34 cellular contexts compared by ENCODE assay signal in genomic region chr5:32850792-32851191, GRCh38.
"Had no signal": no experiment of that assay in that cellular context is flagged by ENCODE, and none has a peak within 500 bp of the region (broad histone marks: within the 10 kb centered on the region; RNA-seq: fewer than 3 reads in every experiment).

No MANE protein-coding gene starts in this region.

- H3K4me1 ChIP-seq: esophagus muscularis mucosa, gastroesophageal sphincter had no signal

- H3K4me1 Mint-ChIP-seq: activated CD4-positive, alpha-beta T cell treated with anti-CD3 and anti-CD28 coated beads for 36 hours; activated CD4-positive, alpha-beta T cell treated with anti-CD3 and anti-CD28 coated beads, Interleukin-2, amount 10 ng/mL, durations not matched to agents 24 days and 14 days; activated CD8-positive, alpha-beta memory T cell treated with anti-CD3 and anti-CD28 coated beads, Interleukin-2, amount 10 ng/mL, durations not matched to agents 7 days and 5 days; activated naive CD4-positive, alpha-beta T cell treated with anti-CD3 and anti-CD28 coated beads, Interleukin-2, amount 10 ng/mL, durations not matched to agents 7 days and 5 days; activated naive CD8-positive, alpha-beta T cell treated with anti-CD3 and anti-CD28 coated beads, Interleukin-2, amount 10 ng/mL, durations not matched to agents 7 days and 5 days; central memory CD8-positive, alpha-beta T cell; T-helper 17 cell had no signal

- H3K27ac ChIP-seq: brain microvascular endothelial cell, esophagus muscularis mucosa, gastroesophageal sphincter, heart right ventricle had no signal

- H3K4me3 ChIP-seq: esophagus muscularis mucosa, gastroesophageal sphincter, heart right ventricle had no signal

- H3K27ac Mint-ChIP-seq: activated CD4-positive, alpha-beta memory T cell treated with anti-CD3 and anti-CD28 coated beads for 36 hours; activated CD4-positive, alpha-beta T cell treated with anti-CD3 and anti-CD28 coated beads for 36 hours; activated CD4-positive, alpha-beta T cell treated with anti-CD3 and anti-CD28 coated beads, Interleukin-2, amount 10 ng/mL, durations not matched to agents 24 days and 14 days; activated CD8-positive, alpha-beta memory T cell treated with anti-CD3 and anti-CD28 coated beads, Interleukin-2, amount 10 ng/mL, durations not matched to agents 7 days and 5 days; activated CD8-positive, alpha-beta T cell treated with anti-CD3 and anti-CD28 coated beads, Interleukin-2, amount 10 ng/mL, durations not matched to agents 7 days and 5 days; activated naive CD4-positive, alpha-beta T cell treated with anti-CD3 and anti-CD28 coated beads, Interleukin-2, amount 10 ng/mL, durations not matched to agents 7 days and 5 days; activated naive CD4-positive, alpha-beta T cell treated with anti-CD3 and anti-CD28 coated beads, Interleukin-2, amount 50 U/mL, for 72 hours; activated naive CD8-positive, alpha-beta T cell treated with anti-CD3 and anti-CD28 coated beads, Interleukin-2, amount 10 ng/mL, durations not matched to agents 7 days and 5 days; effector memory CD8-positive, alpha-beta T cell; T-helper 17 cell; T-helper 2 cell treated with Interferon-gamma antibody and Interleukin-4, amounts not matched to agents 5 μg/mL and 100 μg/mL, for 36 hours had no signal

- H3K27me3 ChIP-seq: brain microvascular endothelial cell, esophagus muscularis mucosa, gastroesophageal sphincter, heart right ventricle had no signal

- H3K9me3 Mint-ChIP-seq: activated CD4-positive, alpha-beta memory T cell treated with anti-CD3 and anti-CD28 coated beads for 36 hours; activated naive CD4-positive, alpha-beta T cell treated with anti-CD3 and anti-CD28 coated beads, Interleukin-2, amount 50 U/mL, for 72 hours; activated naive CD8-positive, alpha-beta T cell treated with anti-CD3 and anti-CD28 coated beads, Interleukin-2, amount 10 ng/mL, durations not matched to agents 7 days and 5 days; T-helper 2 cell treated with Interferon-gamma antibody and Interleukin-4, amounts not matched to agents 5 μg/mL and 100 μg/mL, for 36 hours had no signal

- H3K36me3 ChIP-seq: brain microvascular endothelial cell, esophagus muscularis mucosa, gastroesophageal sphincter, heart right ventricle had no signal

- ATAC-seq: activated CD4-positive, alpha-beta T cell treated with anti-CD3 and anti-CD28 coated beads for 36 hours; activated CD8-positive, alpha-beta memory T cell treated with anti-CD3 and anti-CD28 coated beads, Interleukin-2, amount 10 ng/mL, durations not matched to agents 7 days and 5 days; activated CD8-positive, alpha-beta T cell treated with anti-CD3 and anti-CD28 coated beads, Interleukin-2, amount 10 ng/mL, durations not matched to agents 7 days and 5 days; activated naive CD4-positive, alpha-beta T cell treated with anti-CD3 and anti-CD28 coated beads, Interleukin-2, amount 50 U/mL, for 72 hours; effector memory CD8-positive, alpha-beta T cell; gastroesophageal sphincter; heart right ventricle; T-helper 17 cell had no signal

- H3K36me3 Mint-ChIP-seq: activated CD4-positive, alpha-beta memory T cell treated with anti-CD3 and anti-CD28 coated beads for 36 hours; activated CD8-positive, alpha-beta memory T cell treated with anti-CD3 and anti-CD28 coated beads, Interleukin-2, amount 10 ng/mL, durations not matched to agents 7 days and 5 days; activated naive CD4-positive, alpha-beta T cell treated with anti-CD3 and anti-CD28 coated beads, Interleukin-2, amount 10 ng/mL, durations not matched to agents 7 days and 5 days; activated naive CD4-positive, alpha-beta T cell treated with anti-CD3 and anti-CD28 coated beads, Interleukin-2, amount 50 U/mL, for 72 hours; activated naive CD8-positive, alpha-beta T cell treated with anti-CD3 and anti-CD28 coated beads, Interleukin-2, amount 10 ng/mL, durations not matched to agents 7 days and 5 days had no signal

- H3K27me3 Mint-ChIP-seq: activated CD4-positive, alpha-beta memory T cell treated with anti-CD3 and anti-CD28 coated beads for 36 hours; activated CD4-positive, alpha-beta T cell treated with anti-CD3 and anti-CD28 coated beads, Interleukin-2, amount 10 ng/mL, durations not matched to agents 24 days and 14 days; activated CD8-positive, alpha-beta memory T cell treated with anti-CD3 and anti-CD28 coated beads, Interleukin-2, amount 10 ng/mL, durations not matched to agents 7 days and 5 days; activated naive CD4-positive, alpha-beta T cell treated with anti-CD3 and anti-CD28 coated beads, Interleukin-2, amount 10 ng/mL, durations not matched to agents 7 days and 5 days; central memory CD8-positive, alpha-beta T cell; effector memory CD8-positive, alpha-beta T cell had no signal

- H3K9me3 ChIP-seq: esophagus muscularis mucosa, gastroesophageal sphincter, heart right ventricle had no signal

- H3K4me3 Mint-ChIP-seq: activated CD4-positive, alpha-beta memory T cell treated with anti-CD3 and anti-CD28 coated beads for 36 hours; activated CD4-positive, alpha-beta T cell treated with anti-CD3 and anti-CD28 coated beads for 36 hours; activated CD4-positive, alpha-beta T cell treated with anti-CD3 and anti-CD28 coated beads, Interleukin-2, amount 10 ng/mL, durations not matched to agents 24 days and 14 days; activated CD8-positive, alpha-beta memory T cell treated with anti-CD3 and anti-CD28 coated beads, Interleukin-2, amount 10 ng/mL, durations not matched to agents 7 days and 5 days; activated CD8-positive, alpha-beta T cell treated with anti-CD3 and anti-CD28 coated beads, Interleukin-2, amount 10 ng/mL, durations not matched to agents 7 days and 5 days; activated naive CD4-positive, alpha-beta T cell treated with anti-CD3 and anti-CD28 coated beads, Interleukin-2, amount 10 ng/mL, durations not matched to agents 7 days and 5 days; activated naive CD8-positive, alpha-beta T cell treated with anti-CD3 and anti-CD28 coated beads, Interleukin-2, amount 10 ng/mL, durations not matched to agents 7 days and 5 days; central memory CD8-positive, alpha-beta T cell; effector memory CD8-positive, alpha-beta T cell; T-helper 17 cell; T-helper 2 cell treated with Interferon-gamma antibody and Interleukin-4, amounts not matched to agents 5 μg/mL and 100 μg/mL, for 36 hours had no signal

- FAIRE-seq: astrocyte, bronchial epithelial cell, colon had no signal

- DNase-seq: activated CD4-positive, alpha-beta memory T cell treated with anti-CD3 and anti-CD28 coated beads for 36 hours; activated CD4-positive, alpha-beta T cell treated with anti-CD3 and anti-CD28 coated beads for 36 hours; activated CD4-positive, alpha-beta T cell treated with anti-CD3 and anti-CD28 coated beads, Interleukin-2, amount 10 ng/mL, durations not matched to agents 24 days and 14 days; activated CD4-positive, CD25-positive, alpha-beta regulatory T cell; activated CD4-positive, CD25-positive, alpha-beta regulatory T cell treated with anti-CD3 and anti-CD28 coated beads, Interleukin-2, amount 50 U/mL, for 72 hours; activated CD8-positive, alpha-beta memory T cell treated with anti-CD3 and anti-CD28 coated beads, Interleukin-2, amount 10 ng/mL, durations not matched to agents 7 days and 5 days; activated CD8-positive, alpha-beta memory T cell treated with anti-CD3 and anti-CD28 coated beads, Interleukin-2, amount 50 U/mL, for 4 hours; activated CD8-positive, alpha-beta T cell treated with anti-CD3 and anti-CD28 coated beads, Interleukin-2, amount 10 ng/mL, durations not matched to agents 7 days and 5 days; activated gamma-delta T cell; activated naive CD4-positive, alpha-beta T cell; activated naive CD4-positive, alpha-beta T cell treated with anti-CD3 and anti-CD28 coated beads, Interleukin-2, amount 10 ng/mL, durations not matched to agents 7 days and 5 days; activated naive CD8-positive, alpha-beta T cell treated with anti-CD3 and anti-CD28 coated beads, Interleukin-2, amount 10 ng/mL, durations not matched to agents 7 days and 5 days; activated T-cell treated with anti-CD3 and anti-CD28 coated beads, Interleukin-2, amount 50 U/mL, for 1 hour; activated T-cell treated with anti-CD3 and anti-CD28 coated beads, Interleukin-2, amount 50 U/mL, for 48 hours; amniotic stem cell; anterior cingulate cortex; brain microvascular endothelial cell; cortex of kidney; dermis blood vessel endothelial cell; effector CD4-positive, alpha-beta T cell; effector memory CD8-positive, alpha-beta T cell; erythroblast; heart right ventricle; T-helper 1 cell; T-helper 17 cell; T1000 had no signal
